In the genomic region with DNA sequence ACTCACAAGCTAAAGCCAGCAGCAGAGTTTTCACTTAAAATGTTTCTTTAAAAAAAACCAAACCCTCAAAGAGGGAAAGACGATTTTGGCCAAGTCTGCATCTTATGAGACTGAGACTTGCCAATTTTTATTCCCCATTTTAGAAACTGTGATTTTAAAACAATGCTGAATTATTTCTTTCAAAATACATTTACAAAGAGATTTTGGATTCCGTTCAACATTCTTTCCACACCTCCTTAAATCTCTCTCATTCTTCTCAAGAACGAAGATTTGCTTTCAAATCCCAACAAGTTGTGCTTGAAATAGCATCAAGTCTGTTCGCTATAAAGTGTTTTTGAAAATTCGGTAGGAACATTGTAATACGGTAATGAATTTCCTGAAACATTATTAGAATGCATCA, we compare ENCODE assay signal across 18 cellular contexts.
"Had no signal": no experiment of that assay in that cellular context is flagged by ENCODE, and none has a peak within 500 bp of the region (broad histone marks: within the 10 kb centered on the region; RNA-seq: fewer than 3 reads in every experiment).

No MANE protein-coding gene starts in this region.

- DNase-seq: activated CD4-positive, alpha-beta T cell treated with anti-CD3 and anti-CD28 coated beads for 1 hour; activated T-cell treated with anti-CD3 and anti-CD28 coated beads, Interleukin-2, amount 50 U/mL, for 1 hour; esophagus squamous epithelium; pancreas; right lobe of liver; small intestine; stimulated activated CD4-positive, alpha-beta T cell treated with anti-CD3 and anti-CD28 coated beads, Interleukin-2, amount 100 ng/mL, for 24 hours; stimulated activated naive CD8-positive, alpha-beta T cell treated with anti-CD3 and anti-CD28 coated beads, Interleukin-15, amount 100 ng/mL, for 72 hours; T-helper 1 cell; transverse colon had no signal

- H3K4me3 ChIP-seq: adrenal gland, ascending aorta, coronary artery, esophagus squamous epithelium, heart right ventricle, pancreas, right lobe of liver, suprapubic skin, transverse colon had no signal

- ATAC-seq: activated naive CD4-positive, alpha-beta T cell treated with anti-CD3 and anti-CD28 coated beads, Interleukin-2, amount 50 U/mL, for 72 hours; natural killer cell treated with Interleukin-12 subunit alpha and Interleukin-12 subunit beta and Interleukin-15 and Interleukin-18, amount 100 ng/mL, for 72 hours; stimulated activated effector memory CD8-positive, alpha-beta T cell treated with anti-CD3 and anti-CD28 coated beads, Interleukin-12 subunit alpha, Interleukin-12 subunit beta, amount 100 ng/mL, for 72 hours; stimulated activated naive CD8-positive, alpha-beta T cell treated with anti-CD3 and anti-CD28 coated beads, Interleukin-15, amount 100 ng/mL, for 72 hours had no signal
